9 cellular contexts compared by ENCODE assay signal in the genomic region with DNA sequence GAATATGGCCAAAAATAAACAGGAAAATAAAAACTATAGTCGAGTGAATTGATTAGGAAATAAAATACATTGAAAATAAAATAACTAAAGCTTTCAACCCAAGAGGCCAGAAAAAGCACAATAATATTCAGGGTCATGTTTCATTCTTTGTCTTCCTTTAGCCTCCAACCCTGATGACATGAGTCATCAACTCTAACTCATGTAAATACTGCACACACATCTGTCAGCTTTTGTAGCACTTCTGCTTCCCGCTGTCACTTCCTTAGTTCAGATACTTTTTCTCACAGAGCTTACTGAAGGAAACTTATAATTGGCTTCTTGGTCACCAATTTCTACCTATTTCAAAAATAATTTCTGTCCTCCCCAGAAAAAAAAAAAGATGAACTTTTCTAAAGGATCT.
DNase-seq lines count a peak whose midpoint lies in the region; ATAC-seq and TF ChIP-seq lines count a peak whose summit lies in the region.
"Had no signal": no experiment of that assay in that cellular context is flagged by ENCODE, and none has a peak within 500 bp of the region (broad histone marks: within the 10 kb centered on the region; RNA-seq: fewer than 3 reads in every experiment).

No MANE protein-coding gene starts in this region.

- H3K27ac ChIP-seq in mesenchymal stem cell (ENCODE audit: low read length, poor library complexity, severe bottlenecking) (no peak overlapping the region), esophagus squamous epithelium (no peak overlapping the region)
- no peak overlapping the region for H3K27ac ChIP-seq in effector memory CD4-positive, alpha-beta T cell (ENCODE audit: insufficient read depth, low read length, poor library complexity, severe bottlenecking)

- H3K4me3 ChIP-seq in mesenchymal stem cell (ENCODE audit: insufficient read depth in 1 of 2, low read depth in 1 of 2, low read length in 2 of 2) (no peak overlapping the region), esophagus squamous epithelium (no peak overlapping the region)
- H3K4me3 ChIP-seq in effector memory CD4-positive, alpha-beta T cell (ENCODE audit: insufficient read depth, low read depth, low read length, poor library complexity, severe bottlenecking): no peak overlapping the region

- H3K27ac Mint-ChIP-seq in stimulated activated naive CD8-positive, alpha-beta T cell treated with anti-CD3 and anti-CD28 coated beads, Interleukin-15, amount 100 ng/mL, for 72 hours: no peak overlapping the region
- H3K27ac Mint-ChIP-seq in Calu3 (ENCODE audit: unreplicated experiment): no peak overlapping the region

- H2BK15ac ChIP-seq in mesenchymal stem cell (ENCODE audit: low read depth, poor library complexity, severe bottlenecking): no peak overlapping the region

- intact Hi-C loops in Calu3 (cut with micrococcal nuclease; ENCODE audit: unreplicated experiment) (no loop called here), esophagus squamous epithelium (cut with DNase I) (no loop called here)

- WGBS in mesenchymal stem cell: 14% methylated on average over 1 of the region's 2 CpGs
- WGBS in esophagus squamous epithelium, 2 donors: 38 to 46% methylated on average over 2 of the region's 2 CpGs

- no peak overlapping the region for H2AFZ ChIP-seq in mesenchymal stem cell (ENCODE audit: low read depth, low read length)

- H4K91ac ChIP-seq in mesenchymal stem cell (ENCODE audit: low read length): no peak overlapping the region

- H3K9me3 ChIP-seq in mesenchymal stem cell (ENCODE audit: control insufficient read depth, low read length): no peaks in the 10 kb centered on the region
- no peaks in the 10 kb centered on the region for H3K9me3 ChIP-seq in effector memory CD4-positive, alpha-beta T cell (ENCODE audit: control insufficient read depth, low read length)
- H3K9me3 ChIP-seq in esophagus squamous epithelium: no peaks in the 10 kb centered on the region

- no peaks in the 10 kb centered on the region for H3K36me3 ChIP-seq in mesenchymal stem cell (ENCODE audit: control insufficient read depth in 1 of 2, insufficient read depth in 2 of 2, low read depth in 1 of 2, low read length in 2 of 2)
- no peaks in the 10 kb centered on the region for H3K36me3 ChIP-seq in effector memory CD4-positive, alpha-beta T cell (ENCODE audit: control insufficient read depth, insufficient read depth, low read length)
- no peaks in the 10 kb centered on the region for H3K36me3 ChIP-seq in esophagus squamous epithelium

- no peak overlapping the region for H3K4me2 ChIP-seq in mesenchymal stem cell (ENCODE audit: low read length, poor library complexity, severe bottlenecking)

- H3K18ac ChIP-seq in mesenchymal stem cell (ENCODE audit: low read depth in 1 of 2, low read length in 2 of 2): no peak overlapping the region

- no peak overlapping the region for H3K23ac ChIP-seq in mesenchymal stem cell (ENCODE audit: low read length in 2 of 2)

- TF ChIP-seq CTCF in Calu3 (IDR thresholded peaks at IDR 0.05; ENCODE audit: unreplicated experiment) (no peak), esophagus squamous epithelium (IDR thresholded peaks at IDR 0.05) (no peak)

- no peak overlapping the region for H3K9ac ChIP-seq in mesenchymal stem cell (ENCODE audit: low read length)

- TF ChIP-seq POLR2A in esophagus squamous epithelium (IDR thresholded peaks at IDR 0.05): no peak

- no peaks in the 10 kb centered on the region for H3K79me1 ChIP-seq in mesenchymal stem cell (replicated peaks; ENCODE audit: low read length, poor library complexity, severe bottlenecking)

- H2BK5ac ChIP-seq in mesenchymal stem cell (ENCODE audit: low read depth, low read length, poor library complexity, severe bottlenecking): no peak overlapping the region

- DNase-seq in stimulated activated naive CD8-positive, alpha-beta T cell treated with anti-CD3 and anti-CD28 coated beads, Interleukin-15, amount 100 ng/mL, for 72 hours: no peak
- DNase-seq in stimulated activated naive CD8-positive, alpha-beta T cell treated with anti-CD3 and anti-CD28 coated beads, Interleukin-15, Interleukin-2, amounts not matched to agents 100 U/mL and 50 U/mL, for 24 hours: no peak
- DNase-seq in SIG-M5 (lab: John Stamatoyannopoulos, UW) (peak; percentile 70), mesenchymal stem cell (peak; percentile 53), Calu3 (no peak), esophagus squamous epithelium (lab: John Stamatoyannopoulos, UW) (no peak)
- DNase-seq in effector memory CD4-positive, alpha-beta T cell: no peak
- DNase-seq: DND-41 had no signal

- H3K27me3 Mint-ChIP-seq in stimulated activated naive CD8-positive, alpha-beta T cell treated with anti-CD3 and anti-CD28 coated beads, Interleukin-15, amount 100 ng/mL, for 72 hours: peaks cover 9% of the 10 kb centered on the region
- no peaks in the 10 kb centered on the region for H3K27me3 Mint-ChIP-seq in Calu3 (ENCODE audit: unreplicated experiment)

- ATAC-seq in stimulated activated naive CD8-positive, alpha-beta T cell treated with anti-CD3 and anti-CD28 coated beads, Interleukin-15, amount 100 ng/mL, for 72 hours: peak; percentile 53
- ATAC-seq in stimulated activated naive CD8-positive, alpha-beta T cell treated with anti-CD3 and anti-CD28 coated beads, Interleukin-15, Interleukin-2, amounts not matched to agents 100 U/mL and 50 U/mL, for 24 hours: no peak
- ATAC-seq in HG03439 (IDR thresholded peaks at IDR 0.05; ENCODE audit: unreplicated experiment): peak; percentile 89

- no peak overlapping the region for H2BK12ac ChIP-seq in mesenchymal stem cell (ENCODE audit: low read length in 2 of 2)

- no peak overlapping the region for H3K14ac ChIP-seq in mesenchymal stem cell (ENCODE audit: low read length in 2 of 2)

- H3K4me1 Mint-ChIP-seq in stimulated activated naive CD8-positive, alpha-beta T cell treated with anti-CD3 and anti-CD28 coated beads, Interleukin-15, amount 100 ng/mL, for 72 hours: peaks cover 6% of the 10 kb centered on the region
- H3K4me1 Mint-ChIP-seq in Calu3 (ENCODE audit: low read depth, unreplicated experiment): peaks cover 8% of the 10 kb centered on the region

- no peaks in the 10 kb centered on the region for H3K36me3 Mint-ChIP-seq in Calu3 (ENCODE audit: insufficient read depth, unreplicated experiment)

- no peak overlapping the region for H3K4me3 Mint-ChIP-seq in stimulated activated naive CD8-positive, alpha-beta T cell treated with anti-CD3 and anti-CD28 coated beads, Interleukin-15, amount 100 ng/mL, for 72 hours
- no peak overlapping the region for H3K4me3 Mint-ChIP-seq in Calu3 (ENCODE audit: low read depth, unreplicated experiment)

- CTCF ChIA-PET in Calu3 (lab: Charles Lee): interaction anchor here (0.6 to 1.1 kb wide), 2 partner anchors 12 to 274 kb away, joined by 3 read pairs; no protein-coding TSS in a partner anchor

- H4K8ac ChIP-seq in mesenchymal stem cell (ENCODE audit: low read length): no peak overlapping the region

- H2AK5ac ChIP-seq in mesenchymal stem cell (ENCODE audit: low read length, severe bottlenecking): no peak overlapping the region

- no peak overlapping the region for H3K4ac ChIP-seq in mesenchymal stem cell (ENCODE audit: low read depth in 1 of 2, low read length in 2 of 2)

- no peaks in the 10 kb centered on the region for H3K9me3 Mint-ChIP-seq in stimulated activated naive CD8-positive, alpha-beta T cell treated with anti-CD3 and anti-CD28 coated beads, Interleukin-15, amount 100 ng/mL, for 72 hours
- H3K9me3 Mint-ChIP-seq in Calu3 (ENCODE audit: low read depth, unreplicated experiment): no peaks in the 10 kb centered on the region

- BruUV-seq in Calu3 (replicated peaks; lab: Mats Ljungman, UMichigan): no TSS peak

- H3K27me3 ChIP-seq in mesenchymal stem cell (ENCODE audit: control insufficient read depth in 1 of 2, insufficient read depth in 1 of 2, low read length in 2 of 2) (no peaks in the 10 kb centered on the region), esophagus squamous epithelium (no peaks in the 10 kb centered on the region)
- no peaks in the 10 kb centered on the region for H3K27me3 ChIP-seq in effector memory CD4-positive, alpha-beta T cell (replicated peaks; ENCODE audit: control insufficient read depth, insufficient read depth, low read length, poor library complexity, severe bottlenecking)

- no peak overlapping the region for H2BK120ac ChIP-seq in mesenchymal stem cell (ENCODE audit: low read depth, low read length)

- H3K4me1 ChIP-seq in mesenchymal stem cell (ENCODE audit: control insufficient read depth, insufficient read depth, low read depth, low read length) (no peaks in the 10 kb centered on the region), esophagus squamous epithelium (no peaks in the 10 kb centered on the region)
- H3K4me1 ChIP-seq in effector memory CD4-positive, alpha-beta T cell (ENCODE audit: control insufficient read depth, insufficient read depth, low read length, poor library complexity, severe bottlenecking): no peaks in the 10 kb centered on the region

Comparison
In these comparisons a context has a peak if more than half of its experiments do, and no peak if none do; other contexts are left out.
1. DNase-seq: peak in SIG-M5 (single experiment) and mesenchymal stem cell (single experiment); none in stimulated activated naive CD8-positive, alpha-beta T cell treated with anti-CD3 and anti-CD28 coated beads, Interleukin-15, amount 100 ng/mL, for 72 hours (0 of 2), stimulated activated naive CD8-positive, alpha-beta T cell treated with anti-CD3 and anti-CD28 coated beads, Interleukin-15, Interleukin-2, amounts not matched to agents 100 U/mL and 50 U/mL, for 24 hours (single experiment), Calu3 (single experiment), effector memory CD4-positive, alpha-beta T cell (0 of 3) and esophagus squamous epithelium (single experiment).